12 cellular contexts compared by ENCODE assay signal in the genomic region with DNA sequence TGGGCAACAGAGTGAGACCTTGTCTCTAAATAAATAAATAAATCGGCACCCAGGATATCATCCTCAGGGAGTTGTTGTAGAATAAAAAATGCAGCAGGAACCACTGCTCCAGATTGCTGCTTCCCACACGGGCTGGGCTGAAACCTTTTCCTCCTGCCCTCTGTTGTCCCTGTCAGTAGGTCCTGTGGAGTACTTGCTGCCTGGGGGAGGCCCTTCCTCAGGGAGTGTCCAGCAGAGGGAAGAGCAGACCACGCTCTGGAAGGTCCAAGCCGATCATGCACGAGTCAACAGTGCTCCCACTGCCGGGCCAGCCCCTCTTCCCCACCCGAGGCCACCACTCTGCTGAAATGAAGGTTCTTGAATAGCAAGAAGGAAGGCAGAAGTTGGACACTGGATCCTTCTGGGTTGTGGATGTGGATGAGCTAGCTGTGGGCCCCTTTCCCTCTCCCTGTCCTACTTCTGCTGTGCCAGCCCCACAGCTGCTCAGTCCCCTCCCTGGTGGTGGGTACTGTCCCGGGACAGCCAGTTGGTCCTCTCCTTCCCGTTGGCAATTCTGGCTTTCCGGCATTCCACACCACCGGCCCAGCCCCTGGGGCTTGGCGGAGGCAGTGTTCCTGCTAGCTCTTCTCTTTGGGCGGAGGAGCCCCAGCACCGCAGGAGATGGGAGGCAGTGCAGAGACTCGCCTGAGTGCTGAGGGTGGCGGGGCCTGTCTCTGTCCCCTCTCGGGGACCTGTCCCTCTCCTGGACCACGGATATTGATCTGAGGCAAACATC. TPM values are rescaled to one million over a fixed set of nuclear protein-coding genes. Genes with fewer than 3 reads are reported as not detected.
A peak's percentile ranks its signal among the peaks of the same experiment; 100 is the strongest.
DNase-seq lines count a peak whose midpoint lies in the region; ATAC-seq and TF ChIP-seq lines count a peak whose summit lies in the region.
"Had no signal": no experiment of that assay in that cellular context is flagged by ENCODE, and none has a peak within 500 bp of the region (broad histone marks: within the 10 kb centered on the region; RNA-seq: fewer than 3 reads in every experiment).

No MANE protein-coding gene starts in this region.

- 87% methylated on average over 18 of the region's 18 CpGs for WGBS in smooth muscle cell (ENCODE audit: low lambda C conversion rate)

- no peak for TF ChIP-seq CTCF in RWPE1 (conservative IDR thresholded peaks at IDR 0.05; ENCODE audit: low read depth)
- TF ChIP-seq CTCF in smooth muscle cell (IDR thresholded peaks at IDR 0.05; ENCODE audit: borderline replicate concordance, insufficient read depth, poor library complexity, severe bottlenecking) = no peak

- DNase-seq in NCI-H748 (lab: John Stamatoyannopoulos, UW; ENCODE audit: unreplicated experiment) = peak; percentile 14
- DNase-seq in NCI-H748 treated with DMSO at 0.1 percent for 48 hours (lab: John Stamatoyannopoulos, UW) = no peak
- no peak for DNase-seq in RWPE1 (ENCODE audit: low spot score)
- no peak for DNase-seq in epithelial cell of prostate (ENCODE audit: low read depth, low spot score)
- no peak for DNase-seq in smooth muscle cell (lab: John Stamatoyannopoulos, UW; ENCODE audit: unreplicated experiment)
- DNase-seq in epidermal melanocyte (ENCODE audit: insufficient read length, low spot score) = no peak
- DNase-seq in NCI-H187 treated with DMSO at 0.1 percent for 48 hours (lab: John Stamatoyannopoulos, UW) = no peak
- DNase-seq: GDM1, NCI-H1930, RPMI8226 had no signal

- no peaks in the 10 kb centered on the region for H3F3A ChIP-seq in smooth muscle cell (ENCODE audit: low read depth)

- H3K27ac ChIP-seq in RWPE1 (peak overlapping the region; percentile 78), epithelial cell of prostate (peak overlapping the region; percentile 86), smooth muscle cell (ENCODE audit: low read depth) (peak overlapping the region; percentile 94)
- H3K27ac ChIP-seq: 22Rv1 had no signal

- CTCF ChIA-PET in RWPE1 (lab: Yijun Ruan, JAX) = no interaction called here

- no peaks in the 10 kb centered on the region for H3K9me3 ChIP-seq in smooth muscle cell (replicated peaks; ENCODE audit: low read depth)

- H3K9ac ChIP-seq in smooth muscle cell (ENCODE audit: low read depth) = no peak overlapping the region

- H3K27me3 ChIP-seq in smooth muscle cell (ENCODE audit: low read depth) = no peaks in the 10 kb centered on the region

- H3K4me1 ChIP-seq in smooth muscle cell (ENCODE audit: low read depth) = no peaks in the 10 kb centered on the region

- no peak for ATAC-seq in GM21423 (IDR thresholded peaks at IDR 0.05; ENCODE audit: unreplicated experiment)

- H3K4me2 ChIP-seq in smooth muscle cell = no peak overlapping the region

- H3K4me3 ChIP-seq in smooth muscle cell = no peak overlapping the region

- H3K79me2 ChIP-seq in smooth muscle cell (ENCODE audit: low read depth) = no peaks in the 10 kb centered on the region

- no peaks in the 10 kb centered on the region for H4K20me1 ChIP-seq in smooth muscle cell (ENCODE audit: low read depth)

- POLR2A ChIA-PET in RWPE1 (lab: Yijun Ruan, JAX; ENCODE audit: low non-redundant PET) = no interaction called here

- no peaks in the 10 kb centered on the region for H3K36me3 ChIP-seq in smooth muscle cell (ENCODE audit: low read depth)

- H2AFZ ChIP-seq in smooth muscle cell (ENCODE audit: low read depth) = no peak overlapping the region

RNA-seq across cellular contexts. Expression of gene CDK5R1, which starts 10.8 kb away (rescaled TPM):
- 2.0 and 3.1 TPM in 2 replicates for total RNA-seq in smooth muscle cell
- 2.3 and 3.1 TPM in 2 replicates for polyA plus RNA-seq in smooth muscle cell

RNA-seq across cellular contexts. Expression of gene PSMD11, which starts 53.3 kb away (rescaled TPM):
- 46.9 and 70.0 TPM in 2 replicates for total RNA-seq in smooth muscle cell
- 150 and 184 TPM in 2 replicates for polyA plus RNA-seq in smooth muscle cell
